In the genomic region with DNA sequence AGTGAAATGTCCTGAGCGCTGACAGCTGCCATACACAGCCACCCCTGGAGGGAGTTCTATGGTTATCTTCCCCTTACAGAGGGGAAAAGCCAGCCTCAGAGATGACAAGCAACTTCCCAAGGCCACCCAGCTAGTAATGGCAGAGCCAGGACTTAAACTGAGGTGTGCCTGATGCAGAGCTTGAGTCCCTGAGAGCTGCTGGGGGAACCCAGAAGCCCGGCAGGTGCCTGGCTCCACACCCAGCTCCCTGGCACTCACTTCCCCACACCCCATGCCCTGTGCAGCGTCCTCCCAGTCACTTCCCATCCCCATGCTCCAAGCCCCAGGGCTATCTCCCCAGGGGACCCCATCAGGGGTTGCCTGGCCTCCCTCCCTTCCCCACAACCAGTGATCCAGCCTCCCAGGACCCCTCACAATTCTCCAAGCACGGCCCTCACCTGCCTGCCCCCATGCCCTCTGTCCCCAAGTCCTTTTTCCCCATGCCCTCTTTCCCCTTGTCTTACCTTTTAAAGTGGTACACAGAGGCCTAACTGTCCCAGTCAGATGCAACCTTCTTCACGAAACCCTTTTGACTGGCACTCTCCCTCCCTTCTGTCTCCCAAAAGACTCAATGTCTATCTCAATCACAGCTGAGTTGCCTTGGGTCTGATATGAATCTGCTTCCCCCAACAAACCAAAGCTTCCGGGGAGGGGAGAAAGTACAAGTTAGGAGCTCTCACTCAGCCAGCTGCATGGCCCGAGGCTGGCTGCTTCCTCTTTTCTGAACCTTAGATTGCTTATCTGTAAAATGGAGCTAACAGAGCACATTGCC, we compare ENCODE assay signal across 8 cellular contexts. TPM values are rescaled to one million over a fixed set of nuclear protein-coding genes. Genes with fewer than 3 reads are reported as not detected.
DNase-seq lines count a peak whose midpoint lies in the region; ATAC-seq, FAIRE-seq and TF ChIP-seq lines count a peak whose summit lies in the region.

No MANE protein-coding gene starts in this region.

- no peaks in the 10 kb centered on the region for H4K20me1 ChIP-seq in OCI-LY1 (ENCODE audit: insufficient read depth, low read length)
- peaks cover 6% of the 10 kb centered on the region for H4K20me1 ChIP-seq in K562 (replicated peaks; ENCODE audit: control insufficient read depth, insufficient read depth, low read length)

- TF ChIP-seq CTCF in OCI-LY1 (IDR thresholded peaks at IDR 0.05; ENCODE audit: low read length): no peak
- no peak for TF ChIP-seq CTCF in K562 (IDR thresholded peaks at IDR 0.05 in 2 of 3, conservative IDR thresholded peaks at IDR 0.05 in 1 of 3; ENCODE audit: insufficient read depth in 2 of 3, low read depth in 1 of 3, low read length in 3 of 3)
- TF ChIP-seq CTCF in suprapubic skin (IDR thresholded peaks at IDR 0.05): no peak

- H3K79me2 ChIP-seq in OCI-LY1 (ENCODE audit: insufficient read depth, low read length) (no peaks in the 10 kb centered on the region), K562 (ENCODE audit: control insufficient read depth, insufficient read depth, low read length) (no peaks in the 10 kb centered on the region)

- H3K27me3 ChIP-seq in OCI-LY1 (ENCODE audit: insufficient read depth, low read length): no peaks in the 10 kb centered on the region
- peaks cover 7 to 29% of the 10 kb centered on the region in 2 experiments; a peak in 4 of 5 replicates for H3K27me3 ChIP-seq in K562 (ENCODE audit: control insufficient read depth in 2 of 2, insufficient read depth in 2 of 2, low read length in 2 of 2)
- H3K27me3 ChIP-seq in suprapubic skin: no peaks in the 10 kb centered on the region

- BruUV-seq in K562 (replicated peaks; lab: Mats Ljungman, UMichigan): no TSS peak

- no peaks in the 10 kb centered on the region for H3F3A ChIP-seq in OCI-LY1 (ENCODE audit: insufficient read depth, low read length)

- ATAC-seq in GM18867 (IDR thresholded peaks at IDR 0.05; ENCODE audit: unreplicated experiment): peak; percentile 94
- ATAC-seq in HG02763 (IDR thresholded peaks at IDR 0.05; ENCODE audit: unreplicated experiment): peak; percentile 84
- ATAC-seq in K562: peak; percentile 78

- DNase-seq in K562 (ENCODE audit: extremely low read depth in 1 of 4, low spot score in 3 of 4) (peak; percentile 43 to 80 (median 67)), suprapubic skin (ENCODE audit: low spot score in 2 of 2) (peak; percentile 52 to 74), HuH-7.5 (ENCODE audit: low spot score) (no peak), DMS79 (lab: John Stamatoyannopoulos, UW) (no peak), glomerular visceral epithelial cell (ENCODE audit: extremely low spot score) (no peak)

- H3K4me3 ChIP-seq in OCI-LY1 (ENCODE audit: low read depth, low read length, poor library complexity, severe bottlenecking) (peak overlapping the region; percentile 72), K562 (no peak overlapping the region), suprapubic skin (no peak overlapping the region)

- in situ Hi-C loops in K562 (cut with MboI): no loop called here

- H3K9me1 ChIP-seq in K562 (ENCODE audit: control insufficient read depth, insufficient read depth, low read length): peaks cover 6% of the 10 kb centered on the region

- no peak for TF ChIP-seq RAD21 in K562 (CRISPR knock-in tag; conservative IDR thresholded peaks at IDR 0.05 in 1 of 2, IDR thresholded peaks at IDR 0.05 in 1 of 2)

- peak; percentile 88 for FAIRE-seq in K562 (lab: Jason Lieb, UNC)

- H3K4me2 ChIP-seq in OCI-LY1 (ENCODE audit: low read length) (peak overlapping the region; percentile 78), K562 (ENCODE audit: insufficient read depth, low read length) (no peak overlapping the region)

- H3K9ac ChIP-seq in OCI-LY1 (ENCODE audit: low read length) (peak overlapping the region; percentile 76), K562 (ENCODE audit: insufficient read depth in 1 of 2, low read depth in 2 of 2, low read length in 2 of 2) (peak overlapping the region in 1 of 2 experiments; percentile 17; a peak in 1 of 4 replicates)

- H3K9me2 ChIP-seq in OCI-LY1 (ENCODE audit: low read depth, low read length): no peaks in the 10 kb centered on the region

- POLR2A ChIA-PET in K562 (lab: Yijun Ruan, JAX): interaction anchor here (0.5 to 2.1 kb wide), 7 partner anchors 23 to 149 kb away, joined by 3 to 5 read pairs (median 3); no protein-coding TSS in a partner anchor

- CTCF ChIA-PET in K562 (lab: Yijun Ruan, JAX; ENCODE audit: low intra/inter-chr PET ratio): interaction anchor here (0.7 kb wide), 1 partner anchor 30 kb away, joined by 3 read pairs; no protein-coding TSS in a partner anchor

- H3K9me3 ChIP-seq in OCI-LY1 (ENCODE audit: low read length) (no peaks in the 10 kb centered on the region), K562 (replicated peaks; ENCODE audit: control insufficient read depth, insufficient read depth, low read depth, low read length) (no peaks in the 10 kb centered on the region), suprapubic skin (no peaks in the 10 kb centered on the region)

- TF ChIP-seq POLR2A in K562 (conservative IDR thresholded peaks at IDR 0.05): no peak
- TF ChIP-seq POLR2A in suprapubic skin (IDR thresholded peaks at IDR 0.05): no peak

- peaks cover 31% of the 10 kb centered on the region for H3K4me1 ChIP-seq in OCI-LY1 (ENCODE audit: insufficient read depth, low read length, severe bottlenecking)
- peaks cover 20 to 34% of the 10 kb centered on the region in 2 experiments for H3K4me1 ChIP-seq in K562 (replicated peaks in 1 of 2; ENCODE audit: control insufficient read depth in 2 of 2, insufficient read depth in 2 of 2, low read length in 2 of 2)
- no peaks in the 10 kb centered on the region for H3K4me1 ChIP-seq in suprapubic skin

- intact Hi-C loops in K562 (cut with micrococcal nuclease): loop anchor here (2.0 kb wide), 1 partner anchor 41 kb away; no protein-coding TSS in a partner anchor

- TF ChIP-seq EP300 in K562 (IDR thresholded peaks at IDR 0.05; ENCODE audit: low read length): peak; percentile 55
- no peak for TF ChIP-seq EP300 in suprapubic skin (IDR thresholded peaks at IDR 0.05)

- H3K27ac ChIP-seq in OCI-LY1 (ENCODE audit: low read depth, low read length, poor library complexity, severe bottlenecking): peak overlapping the region; percentile 78
- H3K27ac ChIP-seq in K562 (ENCODE audit: extremely low read depth, low read depth, low read length): no peak overlapping the region
- no peak overlapping the region for H3K27ac ChIP-seq in suprapubic skin

- H3K36me3 ChIP-seq in OCI-LY1 (ENCODE audit: insufficient read depth, low read length) (no peaks in the 10 kb centered on the region), K562 (ENCODE audit: control insufficient read depth, insufficient read depth, low read length) (no peaks in the 10 kb centered on the region), suprapubic skin (no peaks in the 10 kb centered on the region)

- 1% methylated on average over 7 of the region's 7 CpGs for WGBS in K562 (ENCODE audit: insufficient coverage, low coverage, missing lambda C conversion rate)
- WGBS in suprapubic skin: 70% methylated on average over 7 of the region's 7 CpGs

- H2AFZ ChIP-seq in OCI-LY1 (ENCODE audit: low read length): peak overlapping the region; percentile 9; the same call in 1 of the 2 replicates
- peak overlapping the region; percentile 14; the same call in 1 of the 2 replicates for H2AFZ ChIP-seq in K562 (ENCODE audit: low read depth, low read length)

TF ChIP-seq in K562, 482 proteins besides CTCF, POLR2A, EP300 and RAD21 (continues in another document):
- TF ChIP-seq HNRNPK (IDR thresholded peaks at IDR 0.05; ENCODE audit: low read depth, low read length, poor library complexity, severe bottlenecking) (no peak), HNRNPH1 (optimal IDR thresholded peaks at IDR 0.05; ENCODE audit: low read depth, low read length) (no peak), SMARCA4 (IDR thresholded peaks at IDR 0.05) (peak; percentile 60; the same call in 1 of the 2 replicates), HDGF (IDR thresholded peaks at IDR 0.05) (0 out of 2 replicates have a peak, but pooled peaks have one; percentile 68)

RNA-seq across cellular contexts. Expression of gene LRP8, which starts 39.8 kb away (rescaled TPM):
- 204 and 345 TPM in 2 replicates for total RNA-seq in K562 (2011; cell fraction: chromatin; rRNA removed; ENCODE audit: low replicate concordance)
- total RNA-seq in K562 (2011; cell fraction: nucleolus; rRNA removed): 194 and 216 TPM in 2 replicates
- 168 and 198 TPM in 2 replicates for total RNA-seq in K562 (2011; cell fraction: nucleoplasm; rRNA removed)
- total RNA-seq in K562 (2014; rRNA removed) (24.2 and 27.6 TPM in 2 replicates), K562 (2014; rRNA removed; fragmentation: Illumina TruSeq; extraction: Trizol) (27.5 and 29.1 TPM in 2 replicates), K562 (2015; rRNA removed; fragmentation: Illumina TruSeq; extraction: Trizol) (35.3 and 35.9 TPM in 2 replicates), K562 (2021) (34.3 and 42.7 TPM in 2 replicates), suprapubic skin (10 to 100 TPM in 1 of 4 donors, 1 to 10 TPM in 3; 2.8 to 11.8 (median 4.1) TPM)
- polyA plus RNA-seq in K562 (2011; rRNA removed) (56.1 and 81.1 TPM in 2 replicates), K562 (2014; fragmentation: Illumina TruSeq; extraction: Trizol) (41.4 and 44.4 TPM in 2 replicates), K562 (2014; fragmentation: Nextera tagmentation; extraction: Ambion mirVana) (1 to 10 TPM; 7.1 to 8.8 TPM), K562 (2014; rRNA removed) (31.3 and 35.3 TPM in 2 replicates)
- 51.8 and 56.8 TPM in 2 replicates for polyA plus RNA-seq in K562 (2011; cell fraction: cytosol; rRNA removed)
- 300 and 376 TPM in 2 replicates for polyA plus RNA-seq in K562 (2011; cell fraction: nucleus; rRNA removed)
- polyA plus RNA-seq in K562 (2012): 19.3 and 23.5 TPM in 2 replicates
- polyA minus RNA-seq in K562 (2011; rRNA and poly(A)+ RNA removed): 90.5 and 95.8 TPM in 2 replicates
- 33.8 and 37.6 TPM in 2 replicates for polyA minus RNA-seq in K562 (2011; cell fraction: cytosol; rRNA and poly(A)+ RNA removed)
- 90.9 and 98.3 TPM in 2 replicates for polyA minus RNA-seq in K562 (2011; cell fraction: nucleus; rRNA and poly(A)+ RNA removed)

Comparison
In these comparisons a context has a peak if more than half of its experiments do, and no peak if none do; other contexts are left out.
1. DNase-seq: peak in K562 (4 of 4) and suprapubic skin (2 of 2); none in HuH-7.5 (single experiment), DMS79 (single experiment) and glomerular visceral epithelial cell (single experiment).
2. Peak in every context shown above with its lines, with median percentiles within 50 percentile points of each other: ATAC-seq.